10 cellular contexts compared by ENCODE assay signal in the genomic region with DNA sequence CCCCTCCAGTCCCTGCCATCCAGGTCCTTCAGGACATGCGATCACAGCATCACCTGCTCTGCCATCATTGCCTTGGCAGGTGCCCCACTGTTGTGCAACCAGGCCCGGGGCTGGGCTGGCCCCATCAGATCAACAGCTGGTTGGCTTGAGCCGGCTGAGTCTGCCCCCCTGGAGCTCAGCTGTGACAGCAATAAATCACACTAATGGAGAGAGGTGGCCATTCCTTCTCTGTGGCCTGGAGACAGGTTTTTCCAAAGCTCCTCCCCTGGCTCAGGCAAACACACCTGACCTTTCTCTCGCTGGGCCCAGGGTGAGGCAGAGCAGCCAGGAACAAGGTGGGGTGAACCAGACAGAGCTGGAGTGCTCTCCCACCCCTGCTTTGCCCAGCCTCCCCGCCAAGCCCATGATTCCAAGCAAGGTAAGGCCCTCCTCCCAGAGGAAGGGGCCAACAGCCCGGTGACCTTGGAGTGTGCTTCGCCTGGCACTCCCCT. TPM values are rescaled to one million over a fixed set of nuclear protein-coding genes. Genes with fewer than 3 reads are reported as not detected.
A peak's percentile ranks its signal among the peaks of the same experiment; 100 is the strongest.
DNase-seq lines count a peak whose midpoint lies in the region; ATAC-seq and TF ChIP-seq lines count a peak whose summit lies in the region.
"Had no signal": no experiment of that assay in that cellular context is flagged by ENCODE, and none has a peak within 500 bp of the region (broad histone marks: within the 10 kb centered on the region; RNA-seq: fewer than 3 reads in every experiment).

No MANE protein-coding gene starts in this region.

- no peak overlapping the region for H3K4me3 Mint-ChIP-seq in activated T-cell treated with anti-CD3 and anti-CD28 coated beads, Interleukin-2, amount 50 U/mL, for 24 hours
- H3K4me3 Mint-ChIP-seq: activated B cell treated with CpG ODN at 0.5 μM for 24 hours had no signal

- no peaks in the 10 kb centered on the region for H3K27me3 Mint-ChIP-seq in activated T-cell treated with anti-CD3 and anti-CD28 coated beads, Interleukin-2, amount 50 U/mL, for 24 hours

- TF ChIP-seq POLR2A in testis (IDR thresholded peaks at IDR 0.05) (no peak), GM18505 (IDR thresholded peaks at IDR 0.05; ENCODE audit: borderline replicate concordance, extremely low read depth, insufficient read depth, insufficient read length) (no peak)

- H3K4me1 ChIP-seq in testis, result peaks cover 53% of the 10 kb centered on the region

- DNase-seq in activated T-cell treated with anti-CD3 and anti-CD28 coated beads, Interleukin-2, amount 50 U/mL, for 24 hours, result peak; percentile 20
- no peak for DNase-seq in activated T-cell treated with anti-CD3 and anti-CD28 coated beads, Interleukin-2, amount 50 U/mL, for 1 hour
- DNase-seq in NCI-H526 (lab: John Stamatoyannopoulos, UW), result peak; percentile 76 to 95
- DNase-seq in islet precursor cell, result peak; percentile 84
- DNase-seq in testis, result peak; percentile 59
- DNase-seq in SW 1271 (lab: John Stamatoyannopoulos, UW), result no peak
- DNase-seq: activated B cell treated with CpG ODN at 0.5 μM for 24 hours had no signal

- no peaks in the 10 kb centered on the region for H3K36me3 Mint-ChIP-seq in activated T-cell treated with anti-CD3 and anti-CD28 coated beads, Interleukin-2, amount 50 U/mL, for 24 hours (ENCODE audit: low read depth)

- no peaks in the 10 kb centered on the region for H3K36me3 ChIP-seq in testis (ENCODE audit: low read depth, missing control alignments)

- no peaks in the 10 kb centered on the region for H3K9me3 ChIP-seq in testis

- ATAC-seq in GM18505 (IDR thresholded peaks at IDR 0.05; ENCODE audit: unreplicated experiment) (no peak), GM19452 (IDR thresholded peaks at IDR 0.05; ENCODE audit: unreplicated experiment) (no peak)

- no peak overlapping the region for H3K4me3 ChIP-seq in testis
- H3K4me3 ChIP-seq: skin epidermis had no signal

- intact Hi-C loops in testis (cut with DNase I; ENCODE audit: low total_unique reads), result no loop called here

- no peaks in the 10 kb centered on the region for H3K9me3 Mint-ChIP-seq in activated T-cell treated with anti-CD3 and anti-CD28 coated beads, Interleukin-2, amount 50 U/mL, for 24 hours
- H3K9me3 Mint-ChIP-seq: activated B cell treated with CpG ODN at 0.5 μM for 24 hours had no signal

- WGBS in testis, 2 donors, result 22 to 40% methylated on average over 4 to 7 of the region's 7 CpGs

- H3K27ac Mint-ChIP-seq in activated T-cell treated with anti-CD3 and anti-CD28 coated beads, Interleukin-2, amount 50 U/mL, for 24 hours, result no peak overlapping the region
- H3K27ac Mint-ChIP-seq: activated B cell treated with CpG ODN at 0.5 μM for 24 hours had no signal

- no peaks in the 10 kb centered on the region for H3K27me3 ChIP-seq in testis

- peak overlapping the region in 1 of 2 donors; percentile 36 for H3K27ac ChIP-seq in testis
- H3K27ac ChIP-seq: skin epidermis had no signal

- peaks cover 35% of the 10 kb centered on the region for H3K4me1 Mint-ChIP-seq in activated T-cell treated with anti-CD3 and anti-CD28 coated beads, Interleukin-2, amount 50 U/mL, for 24 hours (ENCODE audit: low read depth)

- TF ChIP-seq CTCF in testis (IDR thresholded peaks at IDR 0.05), result no peak

RNA-seq across cellular contexts. Expression of gene FXYD2, which starts 8.9 kb away (rescaled TPM):
- total RNA-seq in testis, result 1 to 10 TPM; 5.3 to 7.6 TPM
- polyA plus RNA-seq in testis (ENCODE audit: insufficient read depth, low read depth, low replicate concordance), result 8.3 TPM

RNA-seq across cellular contexts. Expression of gene DSCAML1, which starts 36.4 kb away (rescaled TPM):
- 1 to 10 TPM; 3.0 to 6.1 TPM for total RNA-seq in testis
- 1.6 TPM for polyA plus RNA-seq in testis (ENCODE audit: insufficient read depth, low read depth, low replicate concordance)

RNA-seq across cellular contexts. Expression of gene FXYD6, which starts 43.0 kb away (rescaled TPM):
- 100 to 1,000 TPM; 191 to 439 TPM for total RNA-seq in testis
- polyA plus RNA-seq in testis (ENCODE audit: insufficient read depth, low read depth, low replicate concordance), result 186 TPM
- total RNA-seq: activated B cell treated with CpG ODN at 0.5 μM for 24 hours had no signal

Comparison
In these comparisons a context has a peak if more than half of its experiments do, and no peak if none do; other contexts are left out.
1. DNase-seq: peak in activated T-cell treated with anti-CD3 and anti-CD28 coated beads, Interleukin-2, amount 50 U/mL, for 24 hours (single experiment), NCI-H526 (2 of 2), islet precursor cell (single experiment) and testis (single experiment); none in activated T-cell treated with anti-CD3 and anti-CD28 coated beads, Interleukin-2, amount 50 U/mL, for 1 hour (single experiment) and SW 1271 (0 of 2).